ENCODE assay signal across 15 cellular contexts in genomic region chr11:47336595-47336994, GRCh38. TPM values are rescaled to one million over a fixed set of nuclear protein-coding genes. Genes with fewer than 3 reads are reported as not detected.
DNase-seq lines count a peak whose midpoint lies in the region; ATAC-seq and TF ChIP-seq lines count a peak whose summit lies in the region.
"Had no signal": no experiment of that assay in that cellular context is flagged by ENCODE, and none has a peak within 500 bp of the region (broad histone marks: within the 10 kb centered on the region; RNA-seq: fewer than 3 reads in every experiment).

No MANE protein-coding gene starts in this region.

- TF ChIP-seq CTCF in heart left ventricle (IDR thresholded peaks at IDR 0.05) (no peak), HCT116 (IDR thresholded peaks at IDR 0.05 in 2 of 3, conservative IDR thresholded peaks at IDR 0.05 in 1 of 3; ENCODE audit: borderline replicate concordance in 1 of 3, insufficient read depth in 1 of 3, low read depth in 2 of 3, low read length in 2 of 3) (no peak), osteoblast (IDR thresholded peaks at IDR 0.05; ENCODE audit: extremely low read depth, low read depth, low read length) (no peak), adrenal gland (IDR thresholded peaks at IDR 0.05) (no peak)

- TF ChIP-seq POLR2A in heart left ventricle (IDR thresholded peaks at IDR 0.05) (no peak), HCT116 (IDR thresholded peaks at IDR 0.05; ENCODE audit: borderline replicate concordance, extremely low read depth, insufficient read depth, insufficient read length) (no peak), adrenal gland (IDR thresholded peaks at IDR 0.05) (no peak)

- H3K79me2 ChIP-seq in HCT116 (ENCODE audit: insufficient read depth, low read length): no peaks in the 10 kb centered on the region
- H3K79me2 ChIP-seq in osteoblast (ENCODE audit: insufficient read depth, low read length): no peaks in the 10 kb centered on the region

- DNase-seq in heart left ventricle (peak in 3 of 5 donors; percentile 19 to 38 (median 27)), Right ventricle myocardium inferior (ENCODE audit: missing footprints) (no peak), HCT116 (ENCODE audit: low read depth, low spot score) (no peak), left ventricle myocardium superior (no peak), osteoblast (ENCODE audit: insufficient read length, low spot score, missing footprints) (peak; percentile 52), adrenal gland (no peak), COLO829 (ENCODE audit: low spot score) (no peak)
- DNase-seq: C1 segment of cervical spinal cord; CD4-positive, alpha-beta T cell; DMS153; GF-D8; HFFc6 had no signal

- H4K20me1 ChIP-seq in HCT116 (ENCODE audit: insufficient read depth): no peaks in the 10 kb centered on the region
- H4K20me1 ChIP-seq in osteoblast (ENCODE audit: insufficient read depth, low read length): no peaks in the 10 kb centered on the region

- H3K4me2 ChIP-seq in HCT116 (ENCODE audit: low read length) (peak overlapping the region; percentile 63), osteoblast (ENCODE audit: insufficient read depth, low read length) (no peak overlapping the region)

- peaks cover 0 to 83% (median 11%) of the 10 kb centered on the region in 12 donors for H3K4me1 ChIP-seq in heart left ventricle
- H3K4me1 ChIP-seq in HCT116 (ENCODE audit: control insufficient read depth in 1 of 2, insufficient read depth in 2 of 2, low read length in 2 of 2): peaks cover 6 to 14% of the 10 kb centered on the region in 2 experiments; a peak in 3 of 4 replicates
- H3K4me1 ChIP-seq in osteoblast (ENCODE audit: insufficient read depth, low read length): no peaks in the 10 kb centered on the region
- H3K4me1 ChIP-seq in adrenal gland (replicated peaks in 1 of 2): no peaks in the 10 kb centered on the region
- H3K4me1 ChIP-seq: HAP-1 had no signal

- no peak overlapping the region for H2AFZ ChIP-seq in HCT116 (ENCODE audit: low read depth, low read length, poor library complexity, severe bottlenecking)
- no peak overlapping the region for H2AFZ ChIP-seq in osteoblast (ENCODE audit: low read length)

- RAD21 ChIA-PET in HCT116 (lab: Charles Lee; ENCODE audit: low non-redundant PET in 1 of 2, low total read pairs in 2 of 2, uncharacterized antibody in 2 of 2, unreplicated experiment in 2 of 2): no interaction called here

- ATAC-seq in heart left ventricle: no peak
- no peak for ATAC-seq in Right ventricle myocardium inferior
- no peak for ATAC-seq in HCT116
- ATAC-seq in left ventricle myocardium superior: peak; percentile 1

- peak overlapping the region; percentile 16; the same call in 1 of the 2 replicates for H3K9ac ChIP-seq in HCT116 (ENCODE audit: low read length)

- H3K27ac ChIP-seq in heart left ventricle (peak overlapping the region in 7 of 12 donors; percentile 20 to 75 (median 34)), HCT116 (ENCODE audit: low read depth, low read length) (0 out of 2 replicates have a peak overlapping the region, but pooled peaks have one; percentile 13), osteoblast (ENCODE audit: low read depth, low read length) (no peak overlapping the region), adrenal gland (no peak overlapping the region)

- H3K4me3 ChIP-seq in heart left ventricle (no peak overlapping the region), HCT116 (replicated peaks in 1 of 2; ENCODE audit: low read depth in 1 of 2, low read length in 2 of 2) (0 out of 4 replicates have a peak overlapping the region, but pooled peaks of 1 of the 2 experiments have one; percentile 8), osteoblast (ENCODE audit: insufficient read depth, low read length) (no peak overlapping the region), adrenal gland (no peak overlapping the region)
- H3K4me3 ChIP-seq: HAP-1 had no signal

- POLR2A ChIA-PET in HCT116 (lab: Charles Lee): no interaction called here

- H3K36me3 ChIP-seq in heart left ventricle (peaks cover 0 to 100% (median 33%) of the 10 kb centered on the region in 9 donors), HCT116 (ENCODE audit: control insufficient read depth in 1 of 2, insufficient read depth in 2 of 2, low read length in 2 of 2) (no peaks in the 10 kb centered on the region), osteoblast (ENCODE audit: insufficient read depth, low read length) (no peaks in the 10 kb centered on the region), adrenal gland (replicated peaks in 1 of 2) (no peaks in the 10 kb centered on the region)
- H3K36me3 ChIP-seq: HAP-1 had no signal

- no TSS peak for BruUV-seq in HCT116 (replicated peaks; lab: Mats Ljungman, UMichigan)

- 56 to 71% (median 67%) methylated on average over 4 of the region's 4 CpGs for WGBS in heart left ventricle, 4 donors
- 89 to 92% (median 90%) methylated on average over 4 of the region's 4 CpGs for WGBS in adrenal gland, 4 donors

- no peak for TF ChIP-seq RAD21 in HCT116 (IDR thresholded peaks at IDR 0.05; ENCODE audit: low read depth)

- H3K9me3 ChIP-seq in heart left ventricle: no peaks in the 10 kb centered on the region
- H3K9me3 ChIP-seq in HCT116 (ENCODE audit: control insufficient read depth in 1 of 2, insufficient read depth in 1 of 2, low read depth in 1 of 2, low read length in 2 of 2): no peaks in the 10 kb centered on the region
- H3K9me3 ChIP-seq in osteoblast (ENCODE audit: low read depth, low read length): no peaks in the 10 kb centered on the region
- H3K9me3 ChIP-seq in adrenal gland (replicated peaks in 1 of 3): no peaks in the 10 kb centered on the region
- H3K9me3 ChIP-seq: HAP-1 had no signal

- CTCF ChIA-PET in HCT116 (lab: Charles Lee): interaction anchor here (1.5 kb wide), 1 partner anchor 18 kb away, joined by 3 read pairs; no protein-coding TSS in a partner anchor

- intact Hi-C loops in heart left ventricle (cut with DNase I) (no loop called here), Right ventricle myocardium inferior (cut with DNase I) (no loop called here), HCT116 (cut with micrococcal nuclease) (no loop called here), left ventricle myocardium superior (cut with micrococcal nuclease) (no loop called here), adrenal gland (cut with DNase I) (no loop called here)

- H3K27me3 ChIP-seq in heart left ventricle (no peaks in the 10 kb centered on the region), HCT116 (ENCODE audit: insufficient read depth, low read length) (no peaks in the 10 kb centered on the region), osteoblast (ENCODE audit: insufficient read depth, low read length) (no peaks in the 10 kb centered on the region), adrenal gland (no peaks in the 10 kb centered on the region)

- no peaks in the 10 kb centered on the region for H3K9me2 ChIP-seq in HCT116 (ENCODE audit: insufficient read depth)

TF ChIP-seq in HCT116, 20 proteins besides CTCF, POLR2A, EP300 and RAD21:
- TF ChIP-seq TCF7L2 (IDR thresholded peaks at IDR 0.05; ENCODE audit: borderline replicate concordance, extremely low read depth, insufficient read depth, insufficient read length) (no peak), YY1 (IDR thresholded peaks at IDR 0.05; ENCODE audit: extremely low read depth, insufficient replicate concordance, low read depth, low read length) (no peak), SIN3A (IDR thresholded peaks at IDR 0.05; ENCODE audit: low read depth) (no peak), EGR1 (IDR thresholded peaks at IDR 0.05; ENCODE audit: low read depth) (no peak), ZNF274 (IDR thresholded peaks at IDR 0.05; ENCODE audit: low read depth, low read length) (no peak), CEBPB (IDR thresholded peaks at IDR 0.05; ENCODE audit: low read depth) (no peak), MAX (IDR thresholded peaks at IDR 0.05) (no peak), FOSL1 (IDR thresholded peaks at IDR 0.05; ENCODE audit: low read depth) (no peak)

RNA-seq across cellular contexts. Expression of gene MYBPC3, which starts 15.9 kb away (rescaled TPM):
- total RNA-seq in heart left ventricle (1,000 to 10,000 TPM; 1,340 to 3,074 (median 2,074) TPM), Right ventricle myocardium inferior (2,397 TPM), HCT116 (2021; ENCODE audit: unreplicated experiment) (0.25 TPM), left ventricle myocardium superior (2,596 TPM), osteoblast (not detected in 2 replicates), adrenal gland (1 to 10 TPM in 7 of 8 donors, under 1 TPM in 1; 0.54 to 4.4 (median 1.8) TPM)
- polyA plus RNA-seq in heart left ventricle (1,000 to 10,000 TPM in 1 of 2 donors, 100 to 1,000 TPM in 1; 425 to 1,204 TPM), adrenal gland (1 to 10 TPM; 1.5 to 5.8 (median 2.9) TPM)
- polyA plus RNA-seq in HCT116 (2012): 0.12 and 0.18 TPM in 2 replicates
- total RNA-seq: A172; CD4-positive, alpha-beta T cell; H1; HFFc6 had no signal

RNA-seq across cellular contexts. Expression of gene SPI1, which starts 41.8 kb away (rescaled TPM):
- total RNA-seq in heart left ventricle: 10 to 100 TPM in 4 of 9 donors, 1 to 10 TPM in 5; 2.8 to 78.9 (median 8.5) TPM
- 1 to 10 TPM; 4.3 to 7.7 TPM for polyA plus RNA-seq in heart left ventricle
- total RNA-seq in Right ventricle myocardium inferior: 14.6 TPM
- 0.32 TPM for total RNA-seq in HCT116 (2021; ENCODE audit: unreplicated experiment)
- not detected in 2 replicates for polyA plus RNA-seq in HCT116 (2012)
- total RNA-seq in left ventricle myocardium superior: 11.2 TPM
- total RNA-seq in osteoblast: not detected in 2 replicates
- total RNA-seq in adrenal gland: 10 to 100 TPM; 26.3 to 65.6 (median 42.1) TPM
- 10 to 100 TPM in 2 of 3 donors, 1 to 10 TPM in 1; 7.0 to 79.2 (median 43.0) TPM for polyA plus RNA-seq in adrenal gland
- total RNA-seq: A172, H1, HFFc6 had no signal

Comparison
In these comparisons a context has a peak if more than half of its experiments do, and no peak if none do; other contexts are left out.
1. DNase-seq: peak in heart left ventricle (3 of 5) and osteoblast (single experiment); none in Right ventricle myocardium inferior (single experiment), HCT116 (single experiment), left ventricle myocardium superior (single experiment), adrenal gland (0 of 7) and COLO829 (single experiment).
2. H3K27ac ChIP-seq: peak in heart left ventricle (7 of 12) and HCT116 (single experiment); none in osteoblast (single experiment) and adrenal gland (0 of 5).
3. RNA of gene MYBPC3, which starts 15.9 kb away (total RNA-seq): 2,596 TPM in left ventricle myocardium superior (single experiment), 2,397 TPM in Right ventricle myocardium inferior (single experiment) and 1,340 to 3,074 TPM in heart left ventricle; 0.54 to 4.4 TPM in adrenal gland, 0.25 TPM in HCT116 (single experiment) and not detected in osteoblast; every median in the first group is over 100 times any median in the second.